12 cellular contexts compared by ENCODE assay signal in the genomic region with DNA sequence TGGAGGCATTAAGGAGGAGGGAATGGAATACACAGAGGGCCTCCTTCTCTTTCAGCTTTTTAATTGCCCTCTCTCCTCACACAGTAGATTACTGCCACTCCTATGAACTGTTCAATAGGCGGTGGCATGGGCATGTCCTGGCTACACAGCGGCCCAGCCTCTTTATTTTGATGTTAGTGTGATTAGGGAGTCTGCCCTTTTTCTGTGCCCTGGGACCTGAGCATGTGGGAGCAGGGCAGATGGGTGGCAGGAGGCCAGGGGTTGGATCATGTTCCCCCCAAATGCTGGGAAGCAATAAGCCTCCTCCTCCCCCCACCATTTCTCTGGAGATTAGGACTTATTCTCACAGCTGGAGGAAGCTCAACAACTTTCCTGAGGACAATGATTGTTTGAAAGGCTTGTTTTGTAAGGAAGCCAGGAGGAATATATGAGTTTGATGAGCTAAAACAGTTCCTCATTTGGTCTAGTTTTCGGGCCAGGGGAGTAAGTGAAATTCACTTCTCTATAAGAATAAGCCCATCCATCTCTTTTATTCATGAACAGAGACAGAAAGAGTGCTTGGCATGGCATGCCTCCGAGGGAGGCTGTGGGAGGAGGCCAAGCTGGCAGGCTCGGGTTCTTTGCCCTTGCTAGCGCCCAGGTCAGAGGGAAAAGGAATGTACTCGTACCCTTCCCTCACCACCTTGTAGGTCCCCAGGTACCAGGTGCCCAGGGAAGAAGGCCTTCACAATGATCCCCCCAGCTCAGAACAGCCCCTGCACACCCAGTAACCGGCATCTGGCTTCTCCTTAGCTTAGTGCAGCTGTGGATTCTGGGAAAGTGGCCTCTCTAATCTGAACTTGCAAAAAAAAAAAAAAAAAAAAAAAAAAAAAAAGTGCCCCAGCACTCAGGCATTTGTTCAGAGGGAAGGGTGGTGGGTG. TPM values are rescaled to one million over a fixed set of nuclear protein-coding genes. Genes with fewer than 3 reads are reported as not detected.
A peak's percentile ranks its signal among the peaks of the same experiment; 100 is the strongest.
DNase-seq lines count a peak whose midpoint lies in the region; ATAC-seq and TF ChIP-seq lines count a peak whose summit lies in the region.
"Had no signal": no experiment of that assay in that cellular context is flagged by ENCODE, and none has a peak within 500 bp of the region (broad histone marks: within the 10 kb centered on the region; RNA-seq: fewer than 3 reads in every experiment).

No MANE protein-coding gene starts in this region.

- H3K36me3 Mint-ChIP-seq in effector memory CD8-positive, alpha-beta T cell (ENCODE audit: insufficient read depth) = no peaks in the 10 kb centered on the region
- no peaks in the 10 kb centered on the region for H3K36me3 Mint-ChIP-seq in nephron progenitor cell (ENCODE audit: low read depth)

- no peak overlapping the region for H3K27ac Mint-ChIP-seq in effector memory CD8-positive, alpha-beta T cell
- H3K27ac Mint-ChIP-seq in nephron progenitor cell = no peak overlapping the region

- peaks cover 0 to 16% of the 10 kb centered on the region in 2 donors for H3K27me3 Mint-ChIP-seq in effector memory CD8-positive, alpha-beta T cell
- H3K27me3 Mint-ChIP-seq in nephron progenitor cell (ENCODE audit: low read depth, poor library complexity) = peaks cover 62% of the 10 kb centered on the region

- no peaks in the 10 kb centered on the region for H3K27me3 ChIP-seq in ACC112 (ENCODE audit: insufficient read depth, low read length)
- peaks cover 45% of the 10 kb centered on the region for H3K27me3 ChIP-seq in H7 (ENCODE audit: control insufficient read depth, insufficient read depth, low read length)
- H3K27me3 ChIP-seq: thyroid gland had no signal

- no peak for ATAC-seq in effector memory CD8-positive, alpha-beta T cell (replicated peaks)
- ATAC-seq in HG03045 (IDR thresholded peaks at IDR 0.05; ENCODE audit: unreplicated experiment) (no peak), HG03095 (IDR thresholded peaks at IDR 0.05; ENCODE audit: unreplicated experiment) (no peak)

- no peaks in the 10 kb centered on the region for H3K79me2 ChIP-seq in ACC112 (ENCODE audit: control insufficient read depth, insufficient read depth, low read length, unreplicated experiment)

- H3K4me1 ChIP-seq in ACC112 (ENCODE audit: control insufficient read depth, insufficient read depth, low read length, unreplicated experiment) = peaks cover 6% of the 10 kb centered on the region

- peaks cover 4 to 8% of the 10 kb centered on the region in 2 donors for H3K4me1 Mint-ChIP-seq in effector memory CD8-positive, alpha-beta T cell (ENCODE audit: low read depth in 2 of 2)
- H3K4me1 Mint-ChIP-seq in nephron progenitor cell = peaks cover 3% of the 10 kb centered on the region

- TF ChIP-seq CTCF in nephron progenitor cell (IDR thresholded peaks at IDR 0.05) = no peak

- peak overlapping the region; percentile 65 for H3K4me3 ChIP-seq in ACC112 (ENCODE audit: low read depth, low read length)
- peak overlapping the region; percentile 53; the same call in 1 of the 2 replicates for H3K4me3 ChIP-seq in H7 (ENCODE audit: insufficient read depth, low read depth, low read length)

- no peaks in the 10 kb centered on the region for H3K36me3 ChIP-seq in ACC112 (ENCODE audit: insufficient read depth, low read length)
- H3K36me3 ChIP-seq in H7 (replicated peaks; ENCODE audit: control insufficient read depth, insufficient read depth, low read length) = no peaks in the 10 kb centered on the region
- H3K36me3 ChIP-seq: thyroid gland had no signal

- DNase-seq in H7 = no peak
- no peak for DNase-seq in effector memory CD8-positive, alpha-beta T cell
- DNase-seq in nephron progenitor cell = no peak
- DNase-seq in occipital lobe (lab: John Stamatoyannopoulos, UW) = no peak
- no peak for DNase-seq in NCI-H1694 (lab: John Stamatoyannopoulos, UW)
- DNase-seq: OCI-M1 had no signal

- peak overlapping the region; percentile 21 to 56 for H3K4me3 Mint-ChIP-seq in effector memory CD8-positive, alpha-beta T cell
- H3K4me3 Mint-ChIP-seq in nephron progenitor cell = peak overlapping the region; percentile 75

- peak overlapping the region; percentile 87 for H2AFZ ChIP-seq in ACC112 (ENCODE audit: low read length, unreplicated experiment)

- no peaks in the 10 kb centered on the region for H3K9me3 Mint-ChIP-seq in effector memory CD8-positive, alpha-beta T cell
- peaks cover 19% of the 10 kb centered on the region for H3K9me3 Mint-ChIP-seq in nephron progenitor cell

- no peak overlapping the region for H3K27ac ChIP-seq in ACC112 (ENCODE audit: low read depth, low read length)

RNA-seq across cellular contexts. Expression of gene HEPN1, which starts 1.0 kb away (rescaled TPM):
- total RNA-seq in H7 (2014; rRNA removed; shearing (Covaris generic)) = not detected in 2 replicates
- not detected for total RNA-seq in occipital lobe
- total RNA-seq: H4, lower leg skin, thyroid gland had no signal

RNA-seq across cellular contexts. Expression of gene HEPACAM, which starts 15.8 kb away (rescaled TPM):
- not detected in 2 replicates for total RNA-seq in H7 (2014; rRNA removed; shearing (Covaris generic))
- 12.6 TPM for total RNA-seq in occipital lobe
- total RNA-seq: H4 had no signal

RNA-seq across cellular contexts. Expression of gene ROBO4, which starts 22.4 kb away (rescaled TPM):
- not detected in 2 replicates for total RNA-seq in H7 (2014; rRNA removed; shearing (Covaris generic))
- 3.6 TPM for total RNA-seq in occipital lobe

RNA-seq across cellular contexts. Expression of gene CCDC15, which starts 33.9 kb away (rescaled TPM):
- 1.2 and 3.0 TPM in 2 replicates for total RNA-seq in H7 (2014; rRNA removed; shearing (Covaris generic))
- 2.5 TPM for total RNA-seq in occipital lobe

RNA-seq across cellular contexts. Expression of gene ROBO3, which starts 54.9 kb away (rescaled TPM):
- total RNA-seq in H7 (2014; rRNA removed; shearing (Covaris generic)) = 26.1 and 31.0 TPM in 2 replicates
- total RNA-seq in occipital lobe = 4.2 TPM

Comparison
In these comparisons a context has a peak if more than half of its experiments do, and no peak if none do; other contexts are left out.
1. RNA of gene HEPACAM, which starts 15.8 kb away (total RNA-seq): 12.6 TPM in occipital lobe (single experiment); not detected in H7; every median in the first group is over 10 times any median in the second.